Comparison of ENCODE assay signal across 1 cellular context in the genomic region with DNA sequence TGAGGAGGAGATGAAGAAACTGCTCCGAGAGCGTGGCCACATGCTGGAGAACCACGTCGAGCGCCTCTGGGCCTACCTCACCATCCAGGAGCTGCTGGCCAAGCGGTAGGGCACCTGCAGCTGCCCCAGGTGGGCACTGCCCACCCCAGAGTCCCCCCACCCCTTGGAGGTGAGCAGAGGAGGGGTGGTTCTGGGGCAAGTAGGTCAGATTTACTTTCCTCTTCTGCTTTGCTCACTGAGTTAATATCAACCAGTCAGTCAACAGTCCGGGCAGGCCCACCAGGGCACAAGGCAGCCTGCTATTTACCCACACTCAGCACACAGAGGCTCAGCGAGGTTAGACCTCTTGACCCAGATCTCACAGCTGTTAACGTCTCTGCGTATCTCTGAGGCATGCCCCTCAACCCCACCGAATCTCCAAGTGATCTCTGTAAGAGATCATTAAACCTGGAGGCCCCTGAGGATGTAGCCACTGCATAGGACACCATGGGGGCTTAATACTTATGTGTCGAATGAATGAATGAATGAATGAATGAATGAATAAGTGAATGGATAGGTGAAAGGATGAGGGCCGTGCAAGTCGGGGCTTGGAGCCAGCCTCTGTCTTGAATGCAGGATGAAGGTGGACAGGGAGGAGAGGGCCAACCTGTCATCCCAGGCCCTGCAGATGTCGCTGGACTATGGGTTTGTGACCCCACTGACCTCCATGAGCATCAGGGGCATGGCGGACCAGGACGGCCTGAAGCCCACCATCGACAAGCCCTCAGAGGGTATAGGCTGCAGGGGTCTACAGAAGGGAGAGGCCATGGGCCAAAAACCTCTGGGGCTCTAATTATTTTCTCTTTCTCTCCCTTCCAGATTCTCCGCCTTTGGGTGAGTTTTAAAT.
TF ChIP-seq lines count a peak whose summit lies in the region.

No MANE protein-coding gene starts in this region.

TF ChIP-seq in HepG2, 621 proteins besides CTCF, POLR2A, EP300 and RAD21 (continued from another document and continues in another):
- TF ChIP-seq ZHX2 (IDR thresholded peaks at IDR 0.05; ENCODE audit: low read depth) (no peak), ZHX2 (CRISPR knock-in tag; IDR thresholded peaks at IDR 0.05; ENCODE audit: borderline replicate concordance) (no peak), FOXM1 (CRISPR knock-in tag; IDR thresholded peaks at IDR 0.05) (no peak), MAF1 (CRISPR knock-in tag; IDR thresholded peaks at IDR 0.05; ENCODE audit: borderline replicate concordance) (no peak), MAFG (CRISPR knock-in tag; IDR thresholded peaks at IDR 0.05) (no peak), ZEB1 (IDR thresholded peaks at IDR 0.05; ENCODE audit: insufficient replicate concordance, low read depth) (peak; percentile 47), HDAC1 (CRISPR knock-in tag; IDR thresholded peaks at IDR 0.05) (peak; percentile 81), ZNF251 (CRISPR knock-in tag; IDR thresholded peaks at IDR 0.05) (no peak), TAF15 (IDR thresholded peaks at IDR 0.05; ENCODE audit: low read depth, low read length, poor library complexity, severe bottlenecking) (no peak), U2AF1 (optimal IDR thresholded peaks at IDR 0.05; ENCODE audit: low read depth, low read length) (no peak), ZNF33B (CRISPR knock-in tag; IDR thresholded peaks at IDR 0.05) (no peak), HNF4A (CRISPR knock-in tag; IDR thresholded peaks at IDR 0.05) (peak; percentile 55), ZNF225 (CRISPR knock-in tag; IDR thresholded peaks at IDR 0.05) (no peak), MIXL1 (CRISPR knock-in tag; IDR thresholded peaks at IDR 0.05) (0 out of 2 replicates have a peak, but pooled peaks have one; percentile 44), SALL1 (CRISPR knock-in tag; IDR thresholded peaks at IDR 0.05) (peak; percentile 63), TOE1 (CRISPR knock-in tag; IDR thresholded peaks at IDR 0.05) (no peak), U2AF2 (IDR thresholded peaks at IDR 0.05; ENCODE audit: low read depth, low read length) (no peak), MED1 (CRISPR knock-in tag; IDR thresholded peaks at IDR 0.05) (peak; percentile 83), ATF4 (CRISPR knock-in tag; IDR thresholded peaks at IDR 0.05) (no peak), MTA3 (CRISPR knock-in tag; IDR thresholded peaks at IDR 0.05) (no peak), NR2F1 (CRISPR knock-in tag; IDR thresholded peaks at IDR 0.05) (peak; percentile 55 to 83; a peak in 3 of 4 replicates), RBM22 (optimal IDR thresholded peaks at IDR 0.05; ENCODE audit: low read length) (no peak), ZNF260 (CRISPR knock-in tag; IDR thresholded peaks at IDR 0.05; ENCODE audit: borderline replicate concordance, low read depth) (no peak), SNAI1 (CRISPR knock-in tag; IDR thresholded peaks at IDR 0.05; ENCODE audit: borderline replicate concordance) (no peak), HES4 (CRISPR knock-in tag; IDR thresholded peaks at IDR 0.05; ENCODE audit: borderline replicate concordance) (no peak), NFE2L2 (IDR thresholded peaks at IDR 0.05; ENCODE audit: low read length) (no peak), HNF4G (IDR thresholded peaks at IDR 0.05; ENCODE audit: borderline replicate concordance, low read depth, low read length) (no peak), HNF4G (CRISPR knock-in tag; IDR thresholded peaks at IDR 0.05; ENCODE audit: borderline replicate concordance, low read depth) (no peak; the same call in 1 of the 2 replicates), MAFF (IDR thresholded peaks at IDR 0.05; ENCODE audit: low read depth, low read length) (no peak), SRY (CRISPR knock-in tag; IDR thresholded peaks at IDR 0.05) (0 out of 2 replicates have a peak, but pooled peaks have one; percentile 42), SAP130 (CRISPR knock-in tag; IDR thresholded peaks at IDR 0.05; ENCODE audit: low read depth) (peak; percentile 83), HOXA3 (CRISPR knock-in tag; IDR thresholded peaks at IDR 0.05) (peak; percentile 40; the same call in 1 of the 2 replicates), ZNF441 (CRISPR knock-in tag; IDR thresholded peaks at IDR 0.05; ENCODE audit: borderline replicate concordance) (peak; percentile 47; the same call in 1 of the 2 replicates), IRF1 (CRISPR knock-in tag; IDR thresholded peaks at IDR 0.05; ENCODE audit: low read depth) (no peak), ZNF883 (CRISPR knock-in tag; IDR thresholded peaks at IDR 0.05; ENCODE audit: not compliant biosample characterization) (no peak), ZNF746 (CRISPR knock-in tag; IDR thresholded peaks at IDR 0.05) (peak; percentile 44), ZNF451 (CRISPR knock-in tag; IDR thresholded peaks at IDR 0.05) (peak; percentile 42; the same call in 1 of the 2 replicates), ZNF326 (CRISPR knock-in tag; IDR thresholded peaks at IDR 0.05; ENCODE audit: borderline replicate concordance) (no peak), SRSF9 (IDR thresholded peaks at IDR 0.05; ENCODE audit: borderline replicate concordance, insufficient read depth, low read depth, low read length, poor library complexity, severe bottlenecking) (no peak), NFIB (CRISPR knock-in tag; IDR thresholded peaks at IDR 0.05; ENCODE audit: borderline replicate concordance) (no peak), SP2 (CRISPR knock-in tag; IDR thresholded peaks at IDR 0.05) (no peak), SALL2 (CRISPR knock-in tag; IDR thresholded peaks at IDR 0.05) (0 out of 2 replicates have a peak, but pooled peaks have one; percentile 27), ZNF3 (CRISPR knock-in tag; IDR thresholded peaks at IDR 0.05) (peak; percentile 89), ARHGAP35 (CRISPR knock-in tag; IDR thresholded peaks at IDR 0.05; ENCODE audit: borderline replicate concordance) (no peak), ZNF850 (CRISPR knock-in tag; conservative IDR thresholded peaks at IDR 0.05) (no peak), FOXA1 (IDR thresholded peaks at IDR 0.05) (no peak), FOXA1 (CRISPR knock-in tag; IDR thresholded peaks at IDR 0.05) (peak; percentile 78), RFX3 (CRISPR knock-in tag; IDR thresholded peaks at IDR 0.05) (no peak), ZNF484 (CRISPR knock-in tag; IDR thresholded peaks at IDR 0.05; ENCODE audit: borderline replicate concordance, low read depth) (no peak), ZNF557 (CRISPR knock-in tag; IDR thresholded peaks at IDR 0.05) (no peak), GTF3A (CRISPR knock-in tag; conservative IDR thresholded peaks at IDR 0.05) (no peak)
- TF ChIP-seq, protein P1, sequence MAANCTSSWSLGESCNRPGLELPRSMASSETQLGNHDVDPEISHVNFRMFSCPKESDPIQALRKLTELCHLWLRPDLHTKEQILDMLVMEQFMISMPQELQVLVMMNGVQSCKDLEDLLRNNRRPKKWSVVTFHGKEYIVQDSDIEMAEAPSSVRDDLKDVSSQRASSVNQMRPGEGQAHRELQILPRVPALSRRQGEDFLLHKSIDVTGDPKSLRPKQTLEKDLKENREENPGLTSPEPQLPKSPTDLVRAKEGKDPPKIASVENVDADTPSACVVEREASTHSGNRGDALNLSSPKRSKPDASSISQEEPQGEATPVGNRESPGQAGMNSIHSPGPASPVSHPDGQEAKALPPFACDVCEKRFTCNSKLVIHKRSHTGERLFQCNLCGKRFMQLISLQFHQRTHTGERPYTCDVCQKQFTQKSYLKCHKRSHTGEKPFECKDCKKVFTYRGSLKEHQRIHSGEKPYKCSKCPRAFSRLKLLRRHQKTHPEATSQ (CRISPR knock-in tag; IDR thresholded peaks at IDR 0.05; ENCODE audit: borderline replicate concordance): no peak
- TF ChIP-seq, protein P2, sequence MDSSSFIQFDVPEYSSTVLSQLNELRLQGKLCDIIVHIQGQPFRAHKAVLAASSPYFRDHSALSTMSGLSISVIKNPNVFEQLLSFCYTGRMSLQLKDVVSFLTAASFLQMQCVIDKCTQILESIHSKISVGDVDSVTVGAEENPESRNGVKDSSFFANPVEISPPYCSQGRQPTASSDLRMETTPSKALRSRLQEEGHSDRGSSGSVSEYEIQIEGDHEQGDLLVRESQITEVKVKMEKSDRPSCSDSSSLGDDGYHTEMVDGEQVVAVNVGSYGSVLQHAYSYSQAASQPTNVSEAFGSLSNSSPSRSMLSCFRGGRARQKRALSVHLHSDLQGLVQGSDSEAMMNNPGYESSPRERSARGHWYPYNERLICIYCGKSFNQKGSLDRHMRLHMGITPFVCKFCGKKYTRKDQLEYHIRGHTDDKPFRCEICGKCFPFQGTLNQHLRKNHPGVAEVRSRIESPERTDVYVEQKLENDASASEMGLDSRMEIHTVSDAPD (CRISPR knock-in tag; IDR thresholded peaks at IDR 0.05): no peak
- TF ChIP-seq, protein P3, sequence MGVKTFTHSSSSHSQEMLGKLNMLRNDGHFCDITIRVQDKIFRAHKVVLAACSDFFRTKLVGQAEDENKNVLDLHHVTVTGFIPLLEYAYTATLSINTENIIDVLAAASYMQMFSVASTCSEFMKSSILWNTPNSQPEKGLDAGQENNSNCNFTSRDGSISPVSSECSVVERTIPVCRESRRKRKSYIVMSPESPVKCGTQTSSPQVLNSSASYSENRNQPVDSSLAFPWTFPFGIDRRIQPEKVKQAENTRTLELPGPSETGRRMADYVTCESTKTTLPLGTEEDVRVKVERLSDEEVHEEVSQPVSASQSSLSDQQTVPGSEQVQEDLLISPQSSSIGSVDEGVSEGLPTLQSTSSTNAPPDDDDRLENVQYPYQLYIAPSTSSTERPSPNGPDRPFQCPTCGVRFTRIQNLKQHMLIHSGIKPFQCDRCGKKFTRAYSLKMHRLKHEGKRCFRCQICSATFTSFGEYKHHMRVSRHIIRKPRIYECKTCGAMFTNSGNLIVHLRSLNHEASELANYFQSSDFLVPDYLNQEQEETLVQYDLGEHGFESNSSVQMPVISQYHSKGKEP (CRISPR knock-in tag; IDR thresholded peaks at IDR 0.05): no peak
- TF ChIP-seq, protein P4, sequence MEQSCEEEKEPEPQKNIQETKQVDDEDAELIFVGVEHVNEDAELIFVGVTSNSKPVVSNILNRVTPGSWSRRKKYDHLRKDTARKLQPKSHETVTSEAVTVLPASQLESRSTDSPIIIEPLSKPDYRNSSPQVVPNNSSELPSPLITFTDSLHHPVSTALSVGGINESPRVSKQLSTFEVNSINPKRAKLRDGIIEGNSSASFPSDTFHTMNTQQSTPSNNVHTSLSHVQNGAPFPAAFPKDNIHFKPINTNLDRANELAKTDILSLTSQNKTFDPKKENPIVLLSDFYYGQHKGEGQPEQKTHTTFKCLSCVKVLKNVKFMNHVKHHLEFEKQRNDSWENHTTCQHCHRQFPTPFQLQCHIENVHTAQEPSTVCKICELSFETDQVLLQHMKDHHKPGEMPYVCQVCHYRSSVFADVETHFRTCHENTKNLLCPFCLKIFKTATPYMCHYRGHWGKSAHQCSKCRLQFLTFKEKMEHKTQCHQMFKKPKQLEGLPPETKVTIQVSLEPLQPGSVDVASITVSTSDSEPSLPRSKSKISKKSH (CRISPR knock-in tag; IDR thresholded peaks at IDR 0.05; ENCODE audit: borderline replicate concordance): no peak; the same call in 1 of the 2 replicates
